Comparison of ENCODE assay signal across 8 cellular contexts in genomic region chr11:124793466-124794278, GRCh38. TPM values are rescaled to one million over a fixed set of nuclear protein-coding genes. Genes with fewer than 3 reads are reported as not detected.
DNase-seq lines count a peak whose midpoint lies in the region; ATAC-seq, FAIRE-seq and TF ChIP-seq lines count a peak whose summit lies in the region.

No MANE protein-coding gene starts in this region.

- H3K4me3 ChIP-seq in naive thymus-derived CD4-positive, alpha-beta T cell (ENCODE audit: low read length) = no peak overlapping the region

- intact Hi-C loops in naive thymus-derived CD4-positive, alpha-beta T cell (cut with micrococcal nuclease) = loop anchor here (1.0 to 2.0 kb wide), 5 partner anchors 17 to 149 kb away; no protein-coding TSS in a partner anchor

- peak; percentile 66 for TF ChIP-seq CTCF in endothelial cell (IDR thresholded peaks at IDR 0.05; ENCODE audit: unreplicated experiment)

- no peaks in the 10 kb centered on the region for H3K27me3 Mint-ChIP-seq in endothelial cell (ENCODE audit: unreplicated experiment)
- H3K27me3 Mint-ChIP-seq in naive thymus-derived CD4-positive, alpha-beta T cell = no peaks in the 10 kb centered on the region

- H3K9me3 ChIP-seq in naive thymus-derived CD4-positive, alpha-beta T cell (ENCODE audit: control insufficient read depth in 2 of 3, low read length in 3 of 3) = no peaks in the 10 kb centered on the region

- H3K4me1 ChIP-seq in naive thymus-derived CD4-positive, alpha-beta T cell (ENCODE audit: control insufficient read depth in 2 of 2, insufficient read depth in 2 of 2, low read length in 2 of 2) = peaks cover 2 to 3% of the 10 kb centered on the region in 2 donors

- in situ Hi-C loops in Caki2 (cut with HindIII; ENCODE audit: low pct_unique_long_range_greater_than_20kb, low sequenced_read_pairs) = no loop called here

- no peak overlapping the region for H3K27ac Mint-ChIP-seq in endothelial cell (ENCODE audit: unreplicated experiment)
- H3K27ac Mint-ChIP-seq in naive thymus-derived CD4-positive, alpha-beta T cell = peak overlapping the region in 1 of 9 donors; percentile 2

- POLR2A ChIA-PET in naive thymus-derived CD4-positive, alpha-beta T cell (lab: Charles Lee) = interaction anchor here (1.1 to 1.4 kb wide), 4 partner anchors 18 to 47 kb away, joined by 3 to 9 read pairs (median 4); no protein-coding TSS in a partner anchor

- peaks cover 14% of the 10 kb centered on the region for H3K4me1 Mint-ChIP-seq in endothelial cell (ENCODE audit: unreplicated experiment)
- H3K4me1 Mint-ChIP-seq in naive thymus-derived CD4-positive, alpha-beta T cell = peaks cover 17 to 45% (median 41%) of the 10 kb centered on the region in 7 donors

- DNase-seq in Caki2 (ENCODE audit: low read depth) = peak; percentile 48
- DNase-seq in RCC 7860 (ENCODE audit: low spot score) = peak; percentile 18
- peak; percentile 35 for DNase-seq in endothelial cell (ENCODE audit: low spot score)
- peak in 6 of 9 donors; percentile 5 to 50 (median 40) for DNase-seq in naive thymus-derived CD4-positive, alpha-beta T cell
- no peak for DNase-seq in ecto neural progenitor cell (ENCODE audit: low spot score)
- DNase-seq in stimulated activated naive CD4-positive, alpha-beta T cell treated with Interleukin-2 at 50 U/mL for 16 hours (lab: John Stamatoyannopoulos, UW) = no peak

- H3K4me3 Mint-ChIP-seq in endothelial cell (ENCODE audit: unreplicated experiment) = no peak overlapping the region
- H3K4me3 Mint-ChIP-seq in naive thymus-derived CD4-positive, alpha-beta T cell = no peak overlapping the region

- H3K9me3 Mint-ChIP-seq in endothelial cell (ENCODE audit: unreplicated experiment) = no peaks in the 10 kb centered on the region
- H3K9me3 Mint-ChIP-seq in naive thymus-derived CD4-positive, alpha-beta T cell = no peaks in the 10 kb centered on the region

- no peaks in the 10 kb centered on the region for H3K27me3 ChIP-seq in naive thymus-derived CD4-positive, alpha-beta T cell (ENCODE audit: control insufficient read depth in 2 of 2, insufficient read depth in 2 of 2, low read length in 2 of 2)

- H3K36me3 ChIP-seq in naive thymus-derived CD4-positive, alpha-beta T cell (ENCODE audit: control insufficient read depth in 2 of 3, insufficient read depth in 3 of 3, low read length in 3 of 3) = no peaks in the 10 kb centered on the region

- CTCF ChIA-PET in naive thymus-derived CD4-positive, alpha-beta T cell (lab: Charles Lee) = interaction anchor here (0.8 to 5.4 kb wide), 12 partner anchors 10 to 149 kb away, joined by 3 to 51 read pairs (median 4); partner anchors contain the start of genes SIAE and SPA17

- ATAC-seq in GM19023 (IDR thresholded peaks at IDR 0.05; ENCODE audit: unreplicated experiment) (peak; percentile 61), HG03520 (IDR thresholded peaks at IDR 0.05; ENCODE audit: unreplicated experiment) (peak; percentile 55)
- peak; percentile 84 for ATAC-seq in naive thymus-derived CD4-positive, alpha-beta T cell

- no peak overlapping the region for H3K27ac ChIP-seq in naive thymus-derived CD4-positive, alpha-beta T cell (ENCODE audit: low read depth, low read length)

- peak; percentile 66 for FAIRE-seq in RCC 7860 (lab: Jason Lieb, UNC)

- no peaks in the 10 kb centered on the region for H3K36me3 Mint-ChIP-seq in endothelial cell (ENCODE audit: low read depth, unreplicated experiment)
- no peaks in the 10 kb centered on the region for H3K36me3 Mint-ChIP-seq in naive thymus-derived CD4-positive, alpha-beta T cell

RNA-seq across cellular contexts. Expression of gene MSANTD2, which starts 6.5 kb away (rescaled TPM):
- 7.5 and 13.6 TPM in 2 replicates for total RNA-seq in Caki2 (2014; rRNA removed; shearing (Covaris generic); ENCODE audit: low replicate concordance)
- 32.4 TPM for total RNA-seq in endothelial cell (ENCODE audit: unreplicated experiment)
- 10 to 100 TPM in 4 of 5 experiments, 1 to 10 TPM in 1; 9.1 to 29.5 (median 14.4) TPM for total RNA-seq in naive thymus-derived CD4-positive, alpha-beta T cell
- polyA plus RNA-seq in naive thymus-derived CD4-positive, alpha-beta T cell = 1 to 10 TPM; 3.8 to 6.0 TPM

RNA-seq across cellular contexts. Expression of gene ESAM, which starts 31.6 kb away (rescaled TPM):
- 0.96 and 2.5 TPM in 2 replicates for total RNA-seq in Caki2 (2014; rRNA removed; shearing (Covaris generic); ENCODE audit: low replicate concordance)
- 490 TPM for total RNA-seq in endothelial cell (ENCODE audit: unreplicated experiment)
- total RNA-seq in naive thymus-derived CD4-positive, alpha-beta T cell = 1 to 10 TPM in 4 of 5 experiments, under 1 TPM in 1; 0.39 to 3.4 (median 1.7) TPM
- 1 to 10 TPM; 1.9 to 4.1 TPM for polyA plus RNA-seq in naive thymus-derived CD4-positive, alpha-beta T cell

RNA-seq across cellular contexts. Expression of gene VSIG2, which starts 41.6 kb away (rescaled TPM):
- total RNA-seq in Caki2 (2014; rRNA removed; shearing (Covaris generic); ENCODE audit: low replicate concordance) = not detected in 2 replicates
- 8.6 TPM for total RNA-seq in endothelial cell (ENCODE audit: unreplicated experiment)
- 1 to 10 TPM in 2 of 5 experiments, under 1 TPM in 3; 0.19 to 1.7 (median 0.85) TPM for total RNA-seq in naive thymus-derived CD4-positive, alpha-beta T cell
- under 1 TPM in 1 of 2 donors, not detected in 1; 0.32 TPM for polyA plus RNA-seq in naive thymus-derived CD4-positive, alpha-beta T cell

RNA-seq across cellular contexts. Expression of gene NRGN, which starts 53.9 kb away (rescaled TPM):
- total RNA-seq in Caki2 (2014; rRNA removed; shearing (Covaris generic); ENCODE audit: low replicate concordance) = 1.4 TPM in 1 of 2 replicates, not detected in the other
- 17.0 TPM for total RNA-seq in endothelial cell (ENCODE audit: unreplicated experiment)
- 10 to 100 TPM in 1 of 5 experiments, 1 to 10 TPM in 4; 1.2 to 48.7 (median 4.9) TPM for total RNA-seq in naive thymus-derived CD4-positive, alpha-beta T cell
- polyA plus RNA-seq in naive thymus-derived CD4-positive, alpha-beta T cell = not detected

Comparison
In these comparisons a context has a peak if more than half of its experiments do, and no peak if none do; other contexts are left out.
1. DNase-seq: peak in Caki2 (single experiment), RCC 7860 (single experiment), endothelial cell (single experiment) and naive thymus-derived CD4-positive, alpha-beta T cell (6 of 9); none in ecto neural progenitor cell (single experiment) and stimulated activated naive CD4-positive, alpha-beta T cell treated with Interleukin-2 at 50 U/mL for 16 hours (single experiment).
2. RNA of gene ESAM, which starts 31.6 kb away (total RNA-seq): 490 TPM in endothelial cell (single experiment); 0.96 to 2.5 TPM in Caki2 and 0.39 to 3.4 TPM in naive thymus-derived CD4-positive, alpha-beta T cell; every median in the first group is over 100 times any median in the second.
3. Peak in every context shown above with its lines, with median percentiles within 50 percentile points of each other: ATAC-seq.